ENCODE assay signal across 16 cellular contexts in the genomic region with DNA sequence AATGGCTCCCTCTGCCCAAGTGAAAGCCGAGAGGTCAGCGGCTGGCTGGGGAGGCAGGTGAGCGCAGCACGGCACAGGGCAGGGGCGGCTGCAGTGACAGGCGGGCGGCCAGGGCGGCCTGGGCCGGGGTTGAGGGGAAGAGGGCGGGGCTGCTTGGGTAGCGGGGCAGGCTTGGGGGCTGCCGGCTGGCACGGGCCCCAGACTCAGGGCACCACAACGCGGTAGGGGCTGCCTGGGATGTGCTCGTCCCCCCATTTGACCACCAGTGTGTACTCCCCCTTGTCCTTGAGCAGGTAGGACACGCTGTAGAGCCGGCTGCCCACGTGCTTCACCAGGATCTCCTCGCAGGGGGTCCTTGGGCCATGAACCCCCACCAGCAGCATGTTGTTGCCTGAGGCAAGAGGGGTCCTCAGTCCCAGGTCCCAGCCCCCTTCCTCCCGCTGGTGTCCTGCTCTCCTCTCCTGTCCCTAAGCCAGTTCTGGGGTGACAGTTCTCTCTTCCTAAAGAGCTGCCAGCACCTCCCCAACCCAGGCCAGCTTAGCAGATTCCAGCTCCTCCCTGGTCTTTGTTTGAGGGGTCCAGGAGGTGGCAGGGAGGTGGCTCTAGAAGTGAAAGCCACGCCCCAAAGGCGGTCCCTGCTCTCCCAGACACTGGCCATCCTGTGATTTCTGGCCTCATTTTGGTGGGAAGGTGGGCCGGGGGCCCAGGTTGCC. TPM values are rescaled to one million over a fixed set of nuclear protein-coding genes. Genes with fewer than 3 reads are reported as not detected.
DNase-seq lines count a peak whose midpoint lies in the region; ATAC-seq, FAIRE-seq and TF ChIP-seq lines count a peak whose summit lies in the region.
"Had no signal": no experiment of that assay in that cellular context is flagged by ENCODE, and none has a peak within 500 bp of the region (broad histone marks: within the 10 kb centered on the region; RNA-seq: fewer than 3 reads in every experiment).

No MANE protein-coding gene starts in this region.

- H3K9me3 ChIP-seq in BLaER1 treated with 17β-estradiol and CSF1 and Interleukin-3, amounts not matched to agents 10 nM and 100 nM (replicated peaks in 1 of 11), result peaks cover 0 to 13% (median 0%) of the 10 kb centered on the region in 11 experiments; a peak in 8 of 22 replicates
- H3K9me3 ChIP-seq in GM12878 (replicated peaks; ENCODE audit: control insufficient read depth, insufficient read depth, low read length) (no peaks in the 10 kb centered on the region; the same call in 2 of the 3 replicates), mucosa of descending colon (no peaks in the 10 kb centered on the region)

- H3K36me3 ChIP-seq in BLaER1 treated with 17β-estradiol and CSF1 and Interleukin-3, amounts not matched to agents 10 nM and 100 nM, result peaks cover 52 to 58% (median 55%) of the 10 kb centered on the region in 11 experiments
- H3K36me3 ChIP-seq in GM12878 (ENCODE audit: control insufficient read depth in 2 of 2, insufficient read depth in 2 of 2, low read length in 1 of 2) (peaks cover 0 to 34% of the 10 kb centered on the region in 2 experiments; a peak in 2 of 4 replicates), mucosa of descending colon (ENCODE audit: low read depth) (no peaks in the 10 kb centered on the region), brain microvascular endothelial cell (replicated peaks) (peaks cover 56% of the 10 kb centered on the region)

- peak overlapping the region in 7 of 11 experiments; percentile 6 to 46 (median 21); a peak in 8 of 22 replicates for H3K4me2 ChIP-seq in BLaER1 treated with 17β-estradiol and CSF1 and Interleukin-3, amounts not matched to agents 10 nM and 100 nM
- no peak overlapping the region for H3K4me2 ChIP-seq in GM12878 (ENCODE audit: control insufficient read depth, insufficient read depth)

- H3K27me3 ChIP-seq in BLaER1 treated with 17β-estradiol and CSF1 and Interleukin-3, amounts not matched to agents 10 nM and 100 nM, result peaks cover 0 to 41% (median 29%) of the 10 kb centered on the region in 11 experiments; a peak in 16 of 22 replicates
- H3K27me3 ChIP-seq in GM12878 (replicated peaks in 1 of 2; ENCODE audit: control insufficient read depth in 2 of 2, insufficient read depth in 2 of 2, low read length in 1 of 2) (no peaks in the 10 kb centered on the region), brain microvascular endothelial cell (replicated peaks) (no peaks in the 10 kb centered on the region)

- SMC1A ChIA-PET in GM12878 (lab: Charles Lee; ENCODE audit: uncharacterized antibody, unreplicated experiment), result no interaction called here

- H2AFZ ChIP-seq in GM12878 (ENCODE audit: control insufficient read depth, low read depth, low read length), result no peak overlapping the region

- H4K20me1 ChIP-seq in BLaER1 treated with 17β-estradiol and CSF1 and Interleukin-3, amounts not matched to agents 10 nM and 100 nM, result peaks cover 10 to 68% (median 61%) of the 10 kb centered on the region in 11 experiments; a peak in 21 of 22 replicates
- no peaks in the 10 kb centered on the region for H4K20me1 ChIP-seq in GM12878 (ENCODE audit: control insufficient read depth, insufficient read depth)

- no peak overlapping the region for H3K4me3 ChIP-seq in BLaER1 treated with 17β-estradiol and CSF1 and Interleukin-3, amounts not matched to agents 10 nM and 100 nM
- H3K4me3 ChIP-seq in GM12878 (no peak overlapping the region), mucosa of descending colon (no peak overlapping the region), brain microvascular endothelial cell (ENCODE audit: low read depth, low read length) (no peak overlapping the region)
- H3K4me3 ChIP-seq: SK-N-MC had no signal

- no peak for TF ChIP-seq EP300 in GM12878 (IDR thresholded peaks at IDR 0.05; ENCODE audit: borderline replicate concordance in 1 of 2, control insufficient read depth in 1 of 2, low read depth in 2 of 2, low read length in 2 of 2)

- in situ Hi-C loops in GM12878 (cut with MboI) (no loop called here), brain microvascular endothelial cell (cut with HindIII; ENCODE audit: low pct_ligation_motif_present, low sequenced_read_pairs) (no loop called here)

- H3K79me2 ChIP-seq in GM12878 (ENCODE audit: control insufficient read depth, insufficient read depth, low read length), result no peaks in the 10 kb centered on the region

- WGBS in GM12878 (ENCODE audit: insufficient coverage, insufficient replicate concordance, low lambda C conversion rate, missing lambda C conversion rate), result 71% methylated on average over 10 of the region's 24 CpGs

- peaks cover 7 to 67% (median 26%) of the 10 kb centered on the region in 10 experiments; a peak in 19 of 20 replicates for H3K4me1 ChIP-seq in BLaER1 treated with 17β-estradiol and CSF1 and Interleukin-3, amounts not matched to agents 10 nM and 100 nM
- no peaks in the 10 kb centered on the region for H3K4me1 ChIP-seq in GM12878 (ENCODE audit: control insufficient read depth, insufficient read depth, low read length)
- H3K4me1 ChIP-seq in mucosa of descending colon (ENCODE audit: low read depth), result peaks cover 5% of the 10 kb centered on the region

- BruUV-seq in GM12878 (replicated peaks; lab: Mats Ljungman, UMichigan), result TSS peak; percentile 77

- no peak for TF ChIP-seq POLR2A in GM12878 (IDR thresholded peaks at IDR 0.05; ENCODE audit: low read depth, low read length)

- ATAC-seq in GM12878, result no peak
- no peak for ATAC-seq in mucosa of descending colon
- no peak for ATAC-seq in GM19455 (IDR thresholded peaks at IDR 0.05; ENCODE audit: unreplicated experiment)

- peak overlapping the region in 4 of 11 experiments; percentile 2 to 15 (median 10); a peak in 2 of 22 replicates for H3K9ac ChIP-seq in BLaER1 treated with 17β-estradiol and CSF1 and Interleukin-3, amounts not matched to agents 10 nM and 100 nM
- no peak overlapping the region for H3K9ac ChIP-seq in GM12878 (ENCODE audit: control insufficient read depth, insufficient read depth, low read length)

- RAD21 ChIA-PET in GM12878 (lab: Charles Lee; ENCODE audit: unreplicated experiment), result no interaction called here

- peak overlapping the region in 4 of 11 experiments; percentile 32 to 74 (median 50); a peak in 4 of 22 replicates for H3K27ac ChIP-seq in BLaER1 treated with 17β-estradiol and CSF1 and Interleukin-3, amounts not matched to agents 10 nM and 100 nM
- H3K27ac ChIP-seq in GM12878 (ENCODE audit: control insufficient read depth, insufficient read depth), result no peak overlapping the region
- H3K27ac ChIP-seq in brain microvascular endothelial cell, result no peak overlapping the region
- H3K27ac ChIP-seq: SK-N-MC had no signal

- CTCF ChIA-PET in GM12878 (lab: Yijun Ruan, JAX), result interaction anchor here (1.3 to 1.8 kb wide), 2 partner anchors 25 to 179 kb away, joined by 3 to 6 read pairs; no protein-coding TSS in a partner anchor

- no peak for TF ChIP-seq RAD21 in GM12878 (IDR thresholded peaks at IDR 0.05; ENCODE audit: insufficient read depth, low read depth, low read length)

- DNase-seq in ELF-1 (ENCODE audit: low read depth, low spot score) (peak; percentile 48), GM12878 (ENCODE audit: low read depth, low spot score) (no peak), mucosa of descending colon (peak in 2 of 3 donors; percentile 23 to 53), T-helper 9 cell (no peak), brain microvascular endothelial cell (no peak), NCI-H1930 (lab: John Stamatoyannopoulos, UW) (no peak)
- DNase-seq: DMS 273 treated with DMSO at 0.1 percent for 48 hours, hypothalamus, NCI-H1092 treated with DMSO at 0.1 percent for 48 hours, NCI-H526 treated with DMSO at 0.1 percent for 48 hours had no signal

- TF ChIP-seq CTCF in GM12878 (IDR thresholded peaks at IDR 0.05 in 2 of 3, conservative IDR thresholded peaks at IDR 0.05 in 1 of 3; ENCODE audit: control insufficient read depth in 2 of 3, extremely low read depth in 1 of 3, insufficient read depth in 1 of 3, low read depth in 3 of 3, low read length in 3 of 3) (no peak), mucosa of descending colon (IDR thresholded peaks at IDR 0.05) (no peak), brain microvascular endothelial cell (IDR thresholded peaks at IDR 0.05; ENCODE audit: low read depth, low read length, missing control alignments) (no peak)

- FAIRE-seq in GM12878 (lab: Jason Lieb, UNC), result no peak

- POLR2A ChIA-PET in GM12878 (lab: Charles Lee), result no interaction called here

- intact Hi-C loops in GM12878 (cut with micrococcal nuclease; ENCODE audit: unreplicated experiment), result no loop called here
- intact Hi-C loops in mucosa of descending colon (cut with DNase I, micrococcal nuclease), result no loop called here

RNA-seq across cellular contexts. Expression of gene FLNA, which starts 25.6 kb away (rescaled TPM):
- 217 and 245 TPM in 2 replicates for total RNA-seq in GM12878 (2013; cell fraction: nucleolus; rRNA removed)
- total RNA-seq in GM12878 (2014; rRNA removed) (379 and 459 TPM in 2 replicates), GM12878 (2014; rRNA removed; fragmentation: Illumina TruSeq; extraction: Trizol) (128 and 137 TPM in 2 replicates), GM12878 (2021) (617 and 643 TPM in 2 replicates), mucosa of descending colon (1,000 to 10,000 TPM in 1 of 3 donors, 100 to 1,000 TPM in 2; 164 to 4,590 (median 513) TPM)
- 75.8 TPM for polyA plus RNA-seq in GM12878 (2011; ENCODE audit: low read depth)
- polyA plus RNA-seq in GM12878 (2011; rRNA removed) (22.1 and 56.9 TPM in 2 replicates), GM12878 (2014; fragmentation: Illumina TruSeq; extraction: Trizol) (52.0 and 174 TPM in 2 replicates), GM12878 (2014; fragmentation: Nextera tagmentation; extraction: Ambion mirVana) (10 to 100 TPM in 1 of 2 experiments, 1 to 10 TPM in 1; 5.1 to 30.6 TPM), GM12878 (2014; rRNA removed) (168 and 269 TPM in 2 replicates), GM12878 (2016; fragmentation: Nextera tagmentation; extraction: Ambion mirVana) (100 to 1,000 TPM; 344 to 347 TPM)
- 101 and 120 TPM in 2 replicates for polyA plus RNA-seq in GM12878 (2011; cell fraction: cytosol; rRNA removed)
- 466 and 752 TPM in 2 replicates for polyA plus RNA-seq in GM12878 (2011; cell fraction: nucleus; rRNA removed)
- polyA plus RNA-seq in GM12878 (2012), result 167 and 174 TPM in 2 replicates
- 385 and 416 TPM in 2 replicates for polyA minus RNA-seq in GM12878 (2011; rRNA and poly(A)+ RNA removed)
- 382 and 413 TPM in 2 replicates for polyA minus RNA-seq in GM12878 (2011; cell fraction: cytosol; rRNA and poly(A)+ RNA removed)
- polyA minus RNA-seq in GM12878 (2011; cell fraction: nucleus; rRNA and poly(A)+ RNA removed), result 154 and 358 TPM in 2 replicates

RNA-seq across cellular contexts. Expression of gene EMD, which starts 30.3 kb away (rescaled TPM):
- total RNA-seq in GM12878 (2013; cell fraction: nucleolus; rRNA removed), result 11.7 and 14.3 TPM in 2 replicates
- total RNA-seq in GM12878 (2014; rRNA removed), result 13.1 and 16.0 TPM in 2 replicates
- 26.7 and 27.1 TPM in 2 replicates for total RNA-seq in GM12878 (2014; rRNA removed; fragmentation: Illumina TruSeq; extraction: Trizol)
- 58.5 and 59.3 TPM in 2 replicates for total RNA-seq in GM12878 (2021)
- 18.8 TPM for polyA plus RNA-seq in GM12878 (2011; ENCODE audit: low read depth)
- polyA plus RNA-seq in GM12878 (2011; rRNA removed), result 15.3 and 23.3 TPM in 2 replicates
- polyA plus RNA-seq in GM12878 (2011; cell fraction: cytosol; rRNA removed), result 29.0 and 36.8 TPM in 2 replicates
- polyA plus RNA-seq in GM12878 (2011; cell fraction: nucleus; rRNA removed), result 49.6 and 51.9 TPM in 2 replicates
- polyA plus RNA-seq in GM12878 (2012), result 48.6 and 64.1 TPM in 2 replicates
- polyA plus RNA-seq in GM12878 (2014; fragmentation: Illumina TruSeq; extraction: Trizol), result 63.8 and 83.3 TPM in 2 replicates
- polyA plus RNA-seq in GM12878 (2014; fragmentation: Nextera tagmentation; extraction: Ambion mirVana), result 1 to 10 TPM in 1 of 2 experiments, under 1 TPM in 1; 0.76 to 1.9 TPM
- polyA plus RNA-seq in GM12878 (2014; rRNA removed), result 63.9 TPM in 2 replicates
- 100 to 1,000 TPM in 1 of 2 experiments, 10 to 100 TPM in 1; 89.5 to 100 TPM for polyA plus RNA-seq in GM12878 (2016; fragmentation: Nextera tagmentation; extraction: Ambion mirVana)
- polyA minus RNA-seq in GM12878 (2011; rRNA and poly(A)+ RNA removed), result 12.9 and 24.7 TPM in 2 replicates
- 14.8 and 18.7 TPM in 2 replicates for polyA minus RNA-seq in GM12878 (2011; cell fraction: cytosol; rRNA and poly(A)+ RNA removed)
- 12.0 and 16.9 TPM in 2 replicates for polyA minus RNA-seq in GM12878 (2011; cell fraction: nucleus; rRNA and poly(A)+ RNA removed)
- 10 to 100 TPM; 32.3 to 73.0 (median 41.0) TPM for total RNA-seq in mucosa of descending colon

RNA-seq across cellular contexts. Expression of gene RPL10, which starts 49.4 kb away (rescaled TPM):
- total RNA-seq in GM12878 (2013; cell fraction: nucleolus; rRNA removed), result 600 and 614 TPM in 2 replicates
- total RNA-seq in GM12878 (2014; rRNA removed), result 4,925 and 4,997 TPM in 2 replicates
- total RNA-seq in GM12878 (2014; rRNA removed; fragmentation: Illumina TruSeq; extraction: Trizol), result 3,759 and 3,772 TPM in 2 replicates
- 4,064 and 4,152 TPM in 2 replicates for total RNA-seq in GM12878 (2021)
- 5,001 TPM for polyA plus RNA-seq in GM12878 (2011; ENCODE audit: low read depth)
- polyA plus RNA-seq in GM12878 (2011; rRNA removed), result 2,618 and 3,504 TPM in 2 replicates
- polyA plus RNA-seq in GM12878 (2011; cell fraction: cytosol; rRNA removed), result 4,504 and 6,793 TPM in 2 replicates
- polyA plus RNA-seq in GM12878 (2011; cell fraction: nucleus; rRNA removed), result 1,382 and 2,108 TPM in 2 replicates
- 6,434 and 6,606 TPM in 2 replicates for polyA plus RNA-seq in GM12878 (2012)
- polyA plus RNA-seq in GM12878 (2014; fragmentation: Illumina TruSeq; extraction: Trizol), result 6,343 and 6,987 TPM in 2 replicates
- polyA plus RNA-seq in GM12878 (2014; fragmentation: Nextera tagmentation; extraction: Ambion mirVana), result 1,000 to 10,000 TPM; 5,383 to 7,222 TPM
- polyA plus RNA-seq in GM12878 (2014; rRNA removed), result 6,238 and 6,871 TPM in 2 replicates
- polyA plus RNA-seq in GM12878 (2016; fragmentation: Nextera tagmentation; extraction: Ambion mirVana), result 1,000 to 10,000 TPM; 1,938 to 2,032 TPM
- 1,076 and 2,028 TPM in 2 replicates for polyA minus RNA-seq in GM12878 (2011; rRNA and poly(A)+ RNA removed)
- polyA minus RNA-seq in GM12878 (2011; cell fraction: cytosol; rRNA and poly(A)+ RNA removed), result 767 and 786 TPM in 2 replicates
- 230 and 289 TPM in 2 replicates for polyA minus RNA-seq in GM12878 (2011; cell fraction: nucleus; rRNA and poly(A)+ RNA removed)
- 1,000 to 10,000 TPM; 2,179 to 2,606 (median 2,424) TPM for total RNA-seq in mucosa of descending colon

RNA-seq across cellular contexts. Expression of gene TKTL1, which starts 53.2 kb away (rescaled TPM):
- not detected in 2 replicates for total RNA-seq in GM12878 (2013; cell fraction: nucleolus; rRNA removed)
- total RNA-seq in GM12878 (2014; rRNA removed) (not detected in 2 replicates), GM12878 (2014; rRNA removed; fragmentation: Illumina TruSeq; extraction: Trizol) (not detected in 2 replicates), GM12878 (2021) (not detected in 2 replicates), mucosa of descending colon (not detected)
- polyA plus RNA-seq in GM12878 (2011; ENCODE audit: low read depth), result not detected
- polyA plus RNA-seq in GM12878 (2011; rRNA removed) (0.07 TPM in 1 of 2 replicates, not detected in the other), GM12878 (2014; fragmentation: Illumina TruSeq; extraction: Trizol) (0.01 TPM in 1 of 2 replicates, not detected in the other), GM12878 (2014; fragmentation: Nextera tagmentation; extraction: Ambion mirVana) (not detected), GM12878 (2014; rRNA removed) (not detected in 2 replicates), GM12878 (2016; fragmentation: Nextera tagmentation; extraction: Ambion mirVana) (not detected)
- polyA plus RNA-seq in GM12878 (2011; cell fraction: cytosol; rRNA removed), result 0.03 and 0.05 TPM in 2 replicates
- 0.07 TPM in 1 of 2 replicates, not detected in the other for polyA plus RNA-seq in GM12878 (2011; cell fraction: nucleus; rRNA removed)
- 0.08 TPM in 1 of 2 replicates, not detected in the other for polyA plus RNA-seq in GM12878 (2012)
- polyA minus RNA-seq in GM12878 (2011; rRNA and poly(A)+ RNA removed), result 0.15 TPM in 1 of 2 replicates, not detected in the other
- polyA minus RNA-seq in GM12878 (2011; cell fraction: cytosol; rRNA and poly(A)+ RNA removed), result not detected in 2 replicates
- not detected in 2 replicates for polyA minus RNA-seq in GM12878 (2011; cell fraction: nucleus; rRNA and poly(A)+ RNA removed)
- polyA plus RNA-seq: aorta had no signal

RNA-seq across cellular contexts. Expression of gene TEX28, which starts 53.9 kb away (rescaled TPM):
- not detected in 2 replicates for total RNA-seq in GM12878 (2013; cell fraction: nucleolus; rRNA removed)
- not detected in 2 replicates for total RNA-seq in GM12878 (2014; rRNA removed)
- not detected in 2 replicates for total RNA-seq in GM12878 (2014; rRNA removed; fragmentation: Illumina TruSeq; extraction: Trizol)
- total RNA-seq in GM12878 (2021), result not detected in 2 replicates
- not detected for polyA plus RNA-seq in GM12878 (2011; ENCODE audit: low read depth)
- polyA plus RNA-seq in GM12878 (2011; rRNA removed), result not detected in 2 replicates
- not detected in 2 replicates for polyA plus RNA-seq in GM12878 (2011; cell fraction: cytosol; rRNA removed)
- polyA plus RNA-seq in GM12878 (2011; cell fraction: nucleus; rRNA removed), result not detected in 2 replicates
- polyA plus RNA-seq in GM12878 (2012), result not detected in 2 replicates
- polyA plus RNA-seq in GM12878 (2014; fragmentation: Illumina TruSeq; extraction: Trizol), result not detected in 2 replicates
- not detected for polyA plus RNA-seq in GM12878 (2014; fragmentation: Nextera tagmentation; extraction: Ambion mirVana)
- not detected in 2 replicates for polyA plus RNA-seq in GM12878 (2014; rRNA removed)
- not detected for polyA plus RNA-seq in GM12878 (2016; fragmentation: Nextera tagmentation; extraction: Ambion mirVana)
- polyA minus RNA-seq in GM12878 (2011; rRNA and poly(A)+ RNA removed), result not detected in 2 replicates
- polyA minus RNA-seq in GM12878 (2011; cell fraction: cytosol; rRNA and poly(A)+ RNA removed), result not detected in 2 replicates
- not detected in 2 replicates for polyA minus RNA-seq in GM12878 (2011; cell fraction: nucleus; rRNA and poly(A)+ RNA removed)
- total RNA-seq in mucosa of descending colon, result not detected
- total RNA-seq: aorta, mononuclear cell, skeletal muscle tissue had no signal
- polyA plus RNA-seq: aorta had no signal

Comparison
In these comparisons a context has a peak if more than half of its experiments do, and no peak if none do; other contexts are left out.
1. DNase-seq: peak in ELF-1 (single experiment) and mucosa of descending colon (2 of 3); none in GM12878 (single experiment), T-helper 9 cell (single experiment), brain microvascular endothelial cell (single experiment) and NCI-H1930 (0 of 2).